ENCODE assay signal across 17 cellular contexts in the genomic region with DNA sequence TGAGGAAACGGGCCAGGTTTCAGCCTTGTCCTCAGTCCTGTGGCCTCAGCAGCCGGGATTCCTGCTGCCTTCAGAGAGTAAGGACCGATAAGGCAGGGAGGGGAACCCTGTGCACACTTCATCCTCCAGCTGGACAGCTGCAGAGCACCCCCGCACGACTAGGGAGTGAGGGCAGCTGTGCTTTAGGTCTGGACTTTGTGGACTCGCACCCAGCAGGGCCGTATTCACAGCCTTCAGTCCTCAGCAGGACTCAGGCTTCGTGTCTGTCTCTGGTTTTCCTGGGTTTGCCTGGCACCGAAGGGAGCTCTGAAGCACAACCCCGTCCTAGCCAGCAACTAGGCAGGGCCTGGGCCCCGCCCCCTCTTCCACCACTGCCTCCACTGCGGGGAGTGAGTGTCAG. TPM values are rescaled to one million over a fixed set of nuclear protein-coding genes. Genes with fewer than 3 reads are reported as not detected.
DNase-seq lines count a peak whose midpoint lies in the region; ATAC-seq and TF ChIP-seq lines count a peak whose summit lies in the region.
"Had no signal": no experiment of that assay in that cellular context is flagged by ENCODE, and none has a peak within 500 bp of the region (broad histone marks: within the 10 kb centered on the region; RNA-seq: fewer than 3 reads in every experiment).

No MANE protein-coding gene starts in this region.

- no peaks in the 10 kb centered on the region for H4K20me1 ChIP-seq in SU-DHL-6 (ENCODE audit: low read depth, low read length)

- ATAC-seq in left ventricle myocardium superior (peak; percentile 54), HG02884 (IDR thresholded peaks at IDR 0.05; ENCODE audit: unreplicated experiment) (no peak)
- ATAC-seq in activated T-helper 17 cell treated with anti-CD3 and anti-CD28 coated beads, Interleukin-2, amount 50 U/mL, for 72 hours (replicated peaks), result no peak
- ATAC-seq: PC-3 had no signal

- H3K79me2 ChIP-seq in SU-DHL-6 (ENCODE audit: insufficient read depth, low read length), result no peaks in the 10 kb centered on the region

- no peak overlapping the region for H3K4me3 ChIP-seq in SU-DHL-6 (ENCODE audit: insufficient read depth, low read length, poor library complexity, severe bottlenecking)
- H3K4me3 ChIP-seq: HAP-1, SK-N-MC had no signal

- H3K27ac Mint-ChIP-seq in T-helper 2 cell treated with Interferon-gamma antibody and Interleukin-4, amounts not matched to agents 5 μg/mL and 100 μg/mL, for 36 hours, result peak overlapping the region; percentile 31
- no peak overlapping the region for H3K27ac Mint-ChIP-seq in activated T-helper 17 cell treated with anti-CD3 and anti-CD28 coated beads, Interleukin-2, amount 50 U/mL, for 72 hours

- no peaks in the 10 kb centered on the region for H3K9me3 ChIP-seq in SU-DHL-6 (ENCODE audit: insufficient read depth, low read length)
- H3K9me3 ChIP-seq: HAP-1 had no signal

- no peaks in the 10 kb centered on the region for H3K9me2 ChIP-seq in SU-DHL-6 (replicated peaks; ENCODE audit: insufficient read depth, low read length)

- H3F3A ChIP-seq in SU-DHL-6 (ENCODE audit: insufficient read depth), result peaks cover 51% of the 10 kb centered on the region

- H3K27me3 ChIP-seq in SU-DHL-6 (ENCODE audit: low read length), result no peaks in the 10 kb centered on the region

- no peak overlapping the region for H3K4me3 Mint-ChIP-seq in T-helper 2 cell treated with Interferon-gamma antibody and Interleukin-4, amounts not matched to agents 5 μg/mL and 100 μg/mL, for 36 hours
- no peak overlapping the region for H3K4me3 Mint-ChIP-seq in activated T-helper 17 cell treated with anti-CD3 and anti-CD28 coated beads, Interleukin-2, amount 50 U/mL, for 72 hours

- peak overlapping the region; percentile 54 for H3K4me2 ChIP-seq in SU-DHL-6 (ENCODE audit: low read depth, low read length, poor library complexity, severe bottlenecking)

- peaks cover 53% of the 10 kb centered on the region for H3K36me3 Mint-ChIP-seq in T-helper 2 cell treated with Interferon-gamma antibody and Interleukin-4, amounts not matched to agents 5 μg/mL and 100 μg/mL, for 36 hours (ENCODE audit: low read depth)
- peaks cover 88% of the 10 kb centered on the region for H3K36me3 Mint-ChIP-seq in activated T-helper 17 cell treated with anti-CD3 and anti-CD28 coated beads, Interleukin-2, amount 50 U/mL, for 72 hours (ENCODE audit: low read depth)

- peaks cover 9% of the 10 kb centered on the region for H3K36me3 ChIP-seq in SU-DHL-6 (ENCODE audit: low read length)
- H3K36me3 ChIP-seq: HAP-1 had no signal

- H3K27ac ChIP-seq in SU-DHL-6 (ENCODE audit: low read depth, low read length) (peak overlapping the region; percentile 99), temporal lobe (ENCODE audit: low read depth, low read length) (peak overlapping the region; percentile 23)
- H3K27ac ChIP-seq: 22Rv1, SK-N-MC had no signal

- DNase-seq in T-helper 2 cell treated with Interferon-gamma antibody and Interleukin-4, amounts not matched to agents 5 μg/mL and 100 μg/mL, for 36 hours (ENCODE audit: low spot score), result no peak
- no peak for DNase-seq in T-helper 2 cell
- DNase-seq in left ventricle myocardium superior, result no peak
- no peak for DNase-seq in iPS-NIHi7 (ENCODE audit: extremely low spot score)
- DNase-seq: C1 segment of cervical spinal cord, EL, MV-4-11, NCI-H345, NCI-H526 treated with DMSO at 0.1 percent for 48 hours, PC-3 had no signal

- H2AFZ ChIP-seq in SU-DHL-6 (ENCODE audit: low read depth, low read length, severe bottlenecking), result no peak overlapping the region

- H3K4me1 Mint-ChIP-seq in T-helper 2 cell treated with Interferon-gamma antibody and Interleukin-4, amounts not matched to agents 5 μg/mL and 100 μg/mL, for 36 hours (ENCODE audit: low read depth), result peaks cover 3% of the 10 kb centered on the region
- no peaks in the 10 kb centered on the region for H3K4me1 Mint-ChIP-seq in activated T-helper 17 cell treated with anti-CD3 and anti-CD28 coated beads, Interleukin-2, amount 50 U/mL, for 72 hours

- no peaks in the 10 kb centered on the region for H3K27me3 Mint-ChIP-seq in T-helper 2 cell treated with Interferon-gamma antibody and Interleukin-4, amounts not matched to agents 5 μg/mL and 100 μg/mL, for 36 hours (ENCODE audit: low read depth)
- no peaks in the 10 kb centered on the region for H3K27me3 Mint-ChIP-seq in activated T-helper 17 cell treated with anti-CD3 and anti-CD28 coated beads, Interleukin-2, amount 50 U/mL, for 72 hours

- H3K9me3 Mint-ChIP-seq in T-helper 2 cell treated with Interferon-gamma antibody and Interleukin-4, amounts not matched to agents 5 μg/mL and 100 μg/mL, for 36 hours, result no peaks in the 10 kb centered on the region
- H3K9me3 Mint-ChIP-seq in activated T-helper 17 cell treated with anti-CD3 and anti-CD28 coated beads, Interleukin-2, amount 50 U/mL, for 72 hours, result no peaks in the 10 kb centered on the region

- TF ChIP-seq CTCF in SU-DHL-6 (IDR thresholded peaks at IDR 0.05; ENCODE audit: insufficient read depth, low read length, poor library complexity, severe bottlenecking), result no peak

- intact Hi-C loops in left ventricle myocardium superior (cut with micrococcal nuclease), result no loop called here

- H3K9ac ChIP-seq in SU-DHL-6 (ENCODE audit: low read length), result peak overlapping the region; percentile 44

RNA-seq across cellular contexts. Expression of a gene that starts 45.8 kb away (rescaled TPM):
- total RNA-seq in left ventricle myocardium superior (not detected), temporal lobe (0.98 TPM)
- total RNA-seq in activated T-helper 17 cell treated with anti-CD3 and anti-CD28 coated beads, Interleukin-2, amount 50 U/mL, for 72 hours, result not detected
- total RNA-seq: PC-3 had no signal
